Comparison of ENCODE assay signal across 1 cellular context in genomic region chr18:8730080-8730827, GRCh38.
TF ChIP-seq lines count a peak whose summit lies in the region.

No MANE protein-coding gene starts in this region.

TF ChIP-seq in K562, 482 proteins besides CTCF, POLR2A, EP300 and RAD21 (continued from another document and continues in another):
- TF ChIP-seq E4F1 (CRISPR knock-in tag; IDR thresholded peaks at IDR 0.05; ENCODE audit: borderline replicate concordance): no peak
- no peak for TF ChIP-seq IRF2 (CRISPR knock-in tag; IDR thresholded peaks at IDR 0.05)
- TF ChIP-seq ZFP91 (CRISPR knock-in tag; IDR thresholded peaks at IDR 0.05): no peak
- TF ChIP-seq HES1 (IDR thresholded peaks at IDR 0.05; ENCODE audit: low read depth): 0 out of 2 replicates have a peak, but pooled peaks have one; percentile 44
- TF ChIP-seq FOS (IDR thresholded peaks at IDR 0.05; ENCODE audit: extremely low read depth, insufficient read length): peak; percentile 63
- TF ChIP-seq CSDE1 (IDR thresholded peaks at IDR 0.05): no peak
- TF ChIP-seq STAT6 (CRISPR knock-in tag; IDR thresholded peaks at IDR 0.05): no peak
- no peak for TF ChIP-seq NCOA4 (IDR thresholded peaks at IDR 0.05; ENCODE audit: partially characterized antibody)
- TF ChIP-seq WHSC1 (IDR thresholded peaks at IDR 0.05; ENCODE audit: low read length): no peak
- peak; percentile 62; the same call in 1 of the 2 replicates for TF ChIP-seq ZNF384 (IDR thresholded peaks at IDR 0.05; ENCODE audit: low read depth, low read length)
- peak; percentile 72 for TF ChIP-seq MEIS2 (IDR thresholded peaks at IDR 0.05; ENCODE audit: partially characterized antibody)
- no peak for TF ChIP-seq ZBTB49 (CRISPR knock-in tag; IDR thresholded peaks at IDR 0.05; ENCODE audit: borderline replicate concordance)
- TF ChIP-seq NFE2 (IDR thresholded peaks at IDR 0.05; ENCODE audit: low read depth): peak; percentile 50
- peak; percentile 46; the same call in 1 of the 2 replicates for TF ChIP-seq EGR1 (conservative IDR thresholded peaks at IDR 0.05)
- peak; percentile 97 for TF ChIP-seq ARID3A (IDR thresholded peaks at IDR 0.05; ENCODE audit: borderline replicate concordance, low read depth, low read length)
- TF ChIP-seq TAF1 (IDR thresholded peaks at IDR 0.05; ENCODE audit: control insufficient read depth, extremely low read depth, insufficient read depth, low read length, severe bottlenecking): no peak
- TF ChIP-seq ZNF121 (CRISPR knock-in tag; conservative IDR thresholded peaks at IDR 0.05): no peak
- 0 out of 2 replicates have a peak, but pooled peaks have one; percentile 20 for TF ChIP-seq MYNN (IDR thresholded peaks at IDR 0.05)
- TF ChIP-seq MYNN (CRISPR knock-in tag; IDR thresholded peaks at IDR 0.05): no peak
- TF ChIP-seq MEF2A (IDR thresholded peaks at IDR 0.05; ENCODE audit: control insufficient read depth, low read depth, low read length): no peak
- no peak for TF ChIP-seq GABPB2 (CRISPR knock-in tag; conservative IDR thresholded peaks at IDR 0.05)
- TF ChIP-seq ZNF699 (CRISPR knock-in tag; IDR thresholded peaks at IDR 0.05; ENCODE audit: insufficient replicate concordance): no peak
- TF ChIP-seq MIER1 (IDR thresholded peaks at IDR 0.05; ENCODE audit: low read depth): no peak; the same call in 1 of the 2 replicates
- TF ChIP-seq KDM1A (IDR thresholded peaks at IDR 0.05): peak; percentile 61 to 74
- no peak for TF ChIP-seq ETV6 (IDR thresholded peaks at IDR 0.05; ENCODE audit: borderline replicate concordance in 1 of 2, low read depth in 2 of 2, low read length in 1 of 2)
- TF ChIP-seq ETV6 (CRISPR knock-in tag; IDR thresholded peaks at IDR 0.05; ENCODE audit: borderline replicate concordance): no peak
- no peak for TF ChIP-seq ZBTB5 (IDR thresholded peaks at IDR 0.05)
- TF ChIP-seq STAT5A (IDR thresholded peaks at IDR 0.05; ENCODE audit: borderline replicate concordance, low read length): peak; percentile 56; the same call in 1 of the 2 replicates
- TF ChIP-seq HMG20A (CRISPR knock-in tag; conservative IDR thresholded peaks at IDR 0.05): no peak
- no peak for TF ChIP-seq ZNF695 (CRISPR knock-in tag; IDR thresholded peaks at IDR 0.05)
- 0 out of 2 replicates have a peak, but pooled peaks have one; percentile 13 for TF ChIP-seq TOE1 (IDR thresholded peaks at IDR 0.05; ENCODE audit: borderline replicate concordance)
- peak; percentile 84; the same call in 1 of the 2 replicates for TF ChIP-seq TOE1 (CRISPR knock-in tag; IDR thresholded peaks at IDR 0.05; ENCODE audit: borderline replicate concordance, low read depth)
- TF ChIP-seq SREBF1 (IDR thresholded peaks at IDR 0.05; ENCODE audit: borderline replicate concordance, low read depth, low read length): no peak
- no peak for TF ChIP-seq HDAC8 (tag; IDR thresholded peaks at IDR 0.05)
- peak; percentile 93 for TF ChIP-seq TRIM28 (IDR thresholded peaks at IDR 0.05)
- TF ChIP-seq ZNF395 (CRISPR knock-in tag; IDR thresholded peaks at IDR 0.05): peak; percentile 92
- TF ChIP-seq SRSF1 (IDR thresholded peaks at IDR 0.05; ENCODE audit: low read depth, low read length): no peak
- TF ChIP-seq U2AF1 (optimal IDR thresholded peaks at IDR 0.05; ENCODE audit: low read depth, low read length): no peak
- peak; percentile 41; the same call in 1 of the 2 replicates for TF ChIP-seq BHLHE40 (IDR thresholded peaks at IDR 0.05; ENCODE audit: low read length)
- TF ChIP-seq FOXA3 (CRISPR knock-in tag; conservative IDR thresholded peaks at IDR 0.05 in 1 of 2, IDR thresholded peaks at IDR 0.05 in 1 of 2): no peak
- no peak for TF ChIP-seq NCOA2 (IDR thresholded peaks at IDR 0.05; ENCODE audit: partially characterized antibody in 2 of 2)
- TF ChIP-seq TEAD1 (CRISPR knock-in tag; IDR thresholded peaks at IDR 0.05): peak in 1 of 2 experiments; percentile 45; a peak in 1 of 4 replicates
- TF ChIP-seq NFIX (CRISPR knock-in tag; IDR thresholded peaks at IDR 0.05; ENCODE audit: low read depth): no peak
- no peak for TF ChIP-seq ZNF79 (CRISPR knock-in tag; IDR thresholded peaks at IDR 0.05; ENCODE audit: low read depth)
- TF ChIP-seq HMGN3 (IDR thresholded peaks at IDR 0.05; ENCODE audit: borderline replicate concordance, extremely low read depth, insufficient read length, low read depth, low read length): no peak
- no peak for TF ChIP-seq ZSCAN32 (CRISPR knock-in tag; IDR thresholded peaks at IDR 0.05)
- TF ChIP-seq JUNB (CRISPR knock-in tag; conservative IDR thresholded peaks at IDR 0.05): no peak; the same call in 1 of the 2 replicates
- no peak for TF ChIP-seq ZNF668 (CRISPR knock-in tag; IDR thresholded peaks at IDR 0.05)
- TF ChIP-seq ZNF764 (CRISPR knock-in tag; IDR thresholded peaks at IDR 0.05; ENCODE audit: low read depth): no peak
- peak; percentile 88 for TF ChIP-seq SMARCC2 (IDR thresholded peaks at IDR 0.05; ENCODE audit: low read depth)
- no peak for TF ChIP-seq ZFP30 (CRISPR knock-in tag; IDR thresholded peaks at IDR 0.05; ENCODE audit: borderline replicate concordance)
- no peak for TF ChIP-seq ZNF197 (CRISPR knock-in tag; IDR thresholded peaks at IDR 0.05; ENCODE audit: low read depth)
- peak; percentile 98 for TF ChIP-seq FOSL1 (tag; conservative IDR thresholded peaks at IDR 0.05)
- peak; percentile 51; the same call in 1 of the 2 replicates for TF ChIP-seq ZBTB12 (CRISPR knock-in tag; IDR thresholded peaks at IDR 0.05)
- no peak for TF ChIP-seq HCFC1 (IDR thresholded peaks at IDR 0.05; ENCODE audit: low read depth, low read length)
- TF ChIP-seq SNRNP70 (optimal IDR thresholded peaks at IDR 0.05; ENCODE audit: low read depth, low read length): no peak
- no peak for TF ChIP-seq CBX2 (IDR thresholded peaks at IDR 0.05; ENCODE audit: insufficient read depth, low read length, poor library complexity, severe bottlenecking)
